ENCODE assay signal across 8 cellular contexts in the genomic region with DNA sequence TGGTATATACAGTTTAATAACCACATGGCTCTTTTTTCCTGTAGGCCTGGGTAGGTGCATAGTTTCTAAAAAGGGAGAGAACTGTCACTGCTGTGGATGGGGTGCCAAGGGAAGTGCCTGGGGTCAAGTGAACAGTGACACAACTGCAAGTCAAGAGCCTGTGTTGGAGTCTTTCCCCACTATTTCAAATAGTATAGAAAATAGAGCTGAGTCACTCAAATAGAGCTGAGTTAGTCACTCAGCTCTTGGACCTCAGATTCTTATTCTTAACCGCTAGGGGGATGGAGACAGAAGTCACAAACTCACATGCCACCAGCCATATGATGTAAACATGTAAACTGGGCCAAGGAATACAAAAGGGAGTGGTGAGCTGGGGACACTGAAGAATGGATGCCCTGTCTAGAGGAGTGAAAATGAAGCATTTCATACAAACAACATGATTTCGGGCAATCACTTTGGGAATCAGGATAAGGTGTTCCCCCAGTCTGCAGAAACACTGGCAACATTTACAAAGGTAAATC. TPM values are rescaled to one million over a fixed set of nuclear protein-coding genes. Genes with fewer than 3 reads are reported as not detected.
A peak's percentile ranks its signal among the peaks of the same experiment; 100 is the strongest.
DNase-seq lines count a peak whose midpoint lies in the region; ATAC-seq and TF ChIP-seq lines count a peak whose summit lies in the region.

No MANE protein-coding gene starts in this region.

- intact Hi-C loops in body of pancreas (cut with DNase I): no loop called here

- peaks cover 32% of the 10 kb centered on the region for H3K4me1 ChIP-seq in body of pancreas

- DNase-seq in D341Med (ENCODE audit: low spot score): peak; percentile 67
- DNase-seq in NOMO-1 treated with dmso at 0.1 percent for 144 hours (lab: John Stamatoyannopoulos, UW; ENCODE audit: unreplicated experiment): peak; percentile 77
- peak in 3 of 4 donors; percentile 22 to 52 (median 37) for DNase-seq in body of pancreas
- peak; percentile 43 for DNase-seq in kidney glomerular epithelial cell (lab: John Stamatoyannopoulos, UW)
- DNase-seq in NCI-H1436 (lab: John Stamatoyannopoulos, UW): no peak

- no peaks in the 10 kb centered on the region for H3K27me3 ChIP-seq in body of pancreas

- H3K9me3 ChIP-seq in body of pancreas: no peaks in the 10 kb centered on the region

- peaks cover 0 to 3% of the 10 kb centered on the region in 2 donors for H3K36me3 ChIP-seq in body of pancreas (replicated peaks in 1 of 2; ENCODE audit: insufficient read depth in 1 of 2, low read depth in 2 of 2)

- 38 to 43% methylated on average over 2 of the region's 2 CpGs for WGBS in body of pancreas, 2 donors

- no peak overlapping the region for H3K4me3 ChIP-seq in body of pancreas

- peak; percentile 32 for ATAC-seq in GM21576 (IDR thresholded peaks at IDR 0.05; ENCODE audit: unreplicated experiment)
- ATAC-seq in body of pancreas: peak; percentile 29
- ATAC-seq in GM18520 (IDR thresholded peaks at IDR 0.05; ENCODE audit: unreplicated experiment): no peak
- ATAC-seq in HG02970 (IDR thresholded peaks at IDR 0.05; ENCODE audit: low FRiP score, unreplicated experiment): no peak

- H3K27ac ChIP-seq in body of pancreas: peak overlapping the region in 1 of 4 donors; percentile 8

- TF ChIP-seq CTCF in body of pancreas (IDR thresholded peaks at IDR 0.05): peak in 6 of 7 experiments; percentile 36 to 71 (median 66)

- no peak for TF ChIP-seq POLR2A in body of pancreas (IDR thresholded peaks at IDR 0.05)

RNA-seq across cellular contexts. Expression of a gene that starts 2.1 kb away (rescaled TPM):
- 10 to 100 TPM in 1 of 2 donors, 1 to 10 TPM in 1; 7.3 to 17.1 TPM for total RNA-seq in body of pancreas

RNA-seq across cellular contexts. Expression of a gene that starts 30.5 kb away (rescaled TPM):
- 100 to 1,000 TPM; 113 to 147 TPM for total RNA-seq in body of pancreas

Comparison
In these comparisons a context has a peak if more than half of its experiments do, and no peak if none do; other contexts are left out.
1. ATAC-seq: peak in GM21576 (single experiment) and body of pancreas (single experiment); none in GM18520 (single experiment) and HG02970 (single experiment).